Comparison of ENCODE assay signal across 15 cellular contexts in the genomic region with DNA sequence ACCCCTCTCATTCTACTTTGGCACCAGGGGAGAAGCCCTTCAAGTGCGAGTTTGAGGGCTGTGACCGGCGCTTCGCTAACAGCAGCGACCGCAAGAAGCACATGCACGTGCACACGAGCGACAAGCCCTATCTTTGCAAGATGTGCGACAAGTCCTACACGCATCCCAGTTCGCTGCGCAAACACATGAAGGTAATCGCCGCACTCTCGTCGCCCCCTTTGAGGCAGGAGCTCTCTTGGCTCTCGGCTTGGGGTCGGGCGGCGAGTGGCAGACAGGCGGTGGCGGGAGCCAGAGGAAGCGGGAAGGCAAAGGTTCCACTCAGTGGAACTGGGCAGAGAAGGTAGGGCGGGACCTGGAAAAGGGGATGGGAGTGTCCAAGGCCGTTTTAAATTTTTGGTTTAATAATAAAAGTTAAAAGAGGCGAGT. TPM values are rescaled to one million over a fixed set of nuclear protein-coding genes. Genes with fewer than 3 reads are reported as not detected.
DNase-seq lines count a peak whose midpoint lies in the region; ATAC-seq and TF ChIP-seq lines count a peak whose summit lies in the region.
"Had no signal": no experiment of that assay in that cellular context is flagged by ENCODE, and none has a peak within 500 bp of the region (broad histone marks: within the 10 kb centered on the region; RNA-seq: fewer than 3 reads in every experiment).

No MANE protein-coding gene starts in this region.

- H4K8ac ChIP-seq in mesenchymal stem cell (ENCODE audit: low read length) = no peak overlapping the region

- peak overlapping the region in 1 of 2 experiments; percentile 75 for H3K23ac ChIP-seq in mesenchymal stem cell (ENCODE audit: low read length in 2 of 2)

- no peak overlapping the region for H3K27ac Mint-ChIP-seq in stimulated activated naive CD8-positive, alpha-beta T cell treated with anti-CD3 and anti-CD28 coated beads, Interleukin-15, Interleukin-2, amounts not matched to agents 100 ng/mL and 50 ng/mL, for 24 hours
- no peak overlapping the region for H3K27ac Mint-ChIP-seq in CD14-positive monocyte

- no peak overlapping the region for H3K18ac ChIP-seq in mesenchymal stem cell (ENCODE audit: low read depth in 1 of 2, low read length in 2 of 2)

- no peak for DNase-seq in stimulated activated naive CD8-positive, alpha-beta T cell treated with anti-CD3 and anti-CD28 coated beads, Interleukin-15, Interleukin-2, amounts not matched to agents 100 U/mL and 50 U/mL, for 24 hours
- no peak for DNase-seq in astrocyte of the cerebellum (ENCODE audit: low read depth)
- no peak for DNase-seq in mesenchymal stem cell
- DNase-seq in CD14-positive monocyte (ENCODE audit: low spot score) = no peak
- DNase-seq in NCI-H2029 treated with DMSO at 0.1 percent for 48 hours (lab: John Stamatoyannopoulos, UW) = no peak
- no peak for DNase-seq in COR-L47 (lab: John Stamatoyannopoulos, UW)
- DNase-seq in cardiac septum (ENCODE audit: low spot score) = no peak
- DNase-seq: activated T-cell treated with anti-CD3 and anti-CD28 coated beads, Interleukin-2, amount 50 U/mL, for 48 hours; AML-193; Kasumi-1; NCI-H1930; occipital lobe; SHP77 had no signal

- H3K4me2 ChIP-seq in mesenchymal stem cell (ENCODE audit: low read length, poor library complexity, severe bottlenecking) = peak overlapping the region; percentile 75

- H3K36me3 Mint-ChIP-seq in stimulated activated naive CD8-positive, alpha-beta T cell treated with anti-CD3 and anti-CD28 coated beads, Interleukin-15, Interleukin-2, amounts not matched to agents 100 ng/mL and 50 ng/mL, for 24 hours (ENCODE audit: low read depth) = peaks cover 29% of the 10 kb centered on the region
- peaks cover 16 to 35% of the 10 kb centered on the region in 2 donors for H3K36me3 Mint-ChIP-seq in CD14-positive monocyte

- H3K36me3 ChIP-seq in mesenchymal stem cell (ENCODE audit: control insufficient read depth in 1 of 2, insufficient read depth in 2 of 2, low read depth in 1 of 2, low read length in 2 of 2) = peaks cover 0 to 19% of the 10 kb centered on the region in 2 experiments

- peaks cover 4% of the 10 kb centered on the region for H3K4me1 ChIP-seq in mesenchymal stem cell (ENCODE audit: control insufficient read depth, insufficient read depth, low read depth, low read length)

- H2BK120ac ChIP-seq in mesenchymal stem cell (ENCODE audit: low read depth, low read length) = no peak overlapping the region

- peak overlapping the region; percentile 53 for H3K27ac ChIP-seq in mesenchymal stem cell (ENCODE audit: low read length, poor library complexity, severe bottlenecking)

- H2BK12ac ChIP-seq in mesenchymal stem cell (ENCODE audit: low read length in 2 of 2) = no peak overlapping the region

- no peak overlapping the region for H2BK5ac ChIP-seq in mesenchymal stem cell (ENCODE audit: low read depth, low read length, poor library complexity, severe bottlenecking)

- TF ChIP-seq CTCF in astrocyte of the cerebellum (IDR thresholded peaks at IDR 0.05; ENCODE audit: low read depth, low read length, missing control alignments) (no peak), CD14-positive monocyte (IDR thresholded peaks at IDR 0.05) (no peak)

- H3K27me3 ChIP-seq in mesenchymal stem cell (ENCODE audit: control insufficient read depth in 1 of 2, insufficient read depth in 1 of 2, low read length in 2 of 2) = peaks cover 0 to 97% of the 10 kb centered on the region in 2 experiments

- no peak overlapping the region for H2AFZ ChIP-seq in mesenchymal stem cell (ENCODE audit: low read depth, low read length)

- no peak overlapping the region for H3K4ac ChIP-seq in mesenchymal stem cell (ENCODE audit: low read depth in 1 of 2, low read length in 2 of 2)

- H2AK5ac ChIP-seq in mesenchymal stem cell (ENCODE audit: low read length, severe bottlenecking) = no peak overlapping the region

- intact Hi-C loops in CD14-positive monocyte (cut with micrococcal nuclease) = no loop called here
- intact Hi-C loops in cardiac septum (cut with DNase I) = no loop called here

- no peak overlapping the region for H3K9ac ChIP-seq in mesenchymal stem cell (ENCODE audit: low read length)

- WGBS in mesenchymal stem cell = 2% methylated on average over 27 of the region's 27 CpGs

- peaks cover 40% of the 10 kb centered on the region for H3K4me1 Mint-ChIP-seq in stimulated activated naive CD8-positive, alpha-beta T cell treated with anti-CD3 and anti-CD28 coated beads, Interleukin-15, Interleukin-2, amounts not matched to agents 100 ng/mL and 50 ng/mL, for 24 hours (ENCODE audit: low read depth)
- H3K4me1 Mint-ChIP-seq in CD14-positive monocyte = peaks cover 27% of the 10 kb centered on the region

- no peak overlapping the region for H3K14ac ChIP-seq in mesenchymal stem cell (ENCODE audit: low read length in 2 of 2)

- peaks cover 85% of the 10 kb centered on the region for H3K27me3 Mint-ChIP-seq in stimulated activated naive CD8-positive, alpha-beta T cell treated with anti-CD3 and anti-CD28 coated beads, Interleukin-15, Interleukin-2, amounts not matched to agents 100 ng/mL and 50 ng/mL, for 24 hours
- H3K27me3 Mint-ChIP-seq in CD14-positive monocyte (ENCODE audit: low read depth in 3 of 3) = peaks cover 93 to 98% (median 96%) of the 10 kb centered on the region in 3 donors

- H3K4me3 ChIP-seq in astrocyte of the cerebellum (ENCODE audit: low read depth, low read length) (peak overlapping the region; percentile 96), mesenchymal stem cell (ENCODE audit: insufficient read depth in 1 of 2, low read depth in 1 of 2, low read length in 2 of 2) (peak overlapping the region in 1 of 2 experiments; percentile 68)

- no peak for ATAC-seq in stimulated activated naive CD8-positive, alpha-beta T cell treated with anti-CD3 and anti-CD28 coated beads, Interleukin-15, Interleukin-2, amounts not matched to agents 100 U/mL and 50 U/mL, for 24 hours

- H3K79me1 ChIP-seq in mesenchymal stem cell (replicated peaks; ENCODE audit: low read length, poor library complexity, severe bottlenecking) = no peaks in the 10 kb centered on the region

- H3K9me3 Mint-ChIP-seq in stimulated activated naive CD8-positive, alpha-beta T cell treated with anti-CD3 and anti-CD28 coated beads, Interleukin-15, Interleukin-2, amounts not matched to agents 100 ng/mL and 50 ng/mL, for 24 hours = peaks cover 18% of the 10 kb centered on the region
- H3K9me3 Mint-ChIP-seq in CD14-positive monocyte = peaks cover 14 to 64% (median 58%) of the 10 kb centered on the region in 7 donors

- in situ Hi-C loops in astrocyte of the cerebellum (cut with HindIII; ENCODE audit: low sequenced_read_pairs) = no loop called here

- no peak overlapping the region for H2BK15ac ChIP-seq in mesenchymal stem cell (ENCODE audit: low read depth, poor library complexity, severe bottlenecking)

- H4K91ac ChIP-seq in mesenchymal stem cell (ENCODE audit: low read length) = no peak overlapping the region

- peak overlapping the region; percentile 61 for H3K4me3 Mint-ChIP-seq in stimulated activated naive CD8-positive, alpha-beta T cell treated with anti-CD3 and anti-CD28 coated beads, Interleukin-15, Interleukin-2, amounts not matched to agents 100 ng/mL and 50 ng/mL, for 24 hours
- H3K4me3 Mint-ChIP-seq in CD14-positive monocyte = peak overlapping the region in 1 of 2 donors; percentile 91

- H3K9me3 ChIP-seq in mesenchymal stem cell (ENCODE audit: control insufficient read depth, low read length) = peaks cover 2% of the 10 kb centered on the region

RNA-seq across cellular contexts. Expression of a gene that starts 3.3 kb away (rescaled TPM):
- 0.17 TPM for polyA plus RNA-seq in mesenchymal stem cell (2013, experiment 1 of 2)
- polyA plus RNA-seq in mesenchymal stem cell (2013, experiment 2 of 2) = 0.14 TPM
- polyA plus RNA-seq in CD14-positive monocyte = not detected
- total RNA-seq in cardiac septum = not detected
- total RNA-seq: fibroblast of villous mesenchyme had no signal

RNA-seq across cellular contexts. Expression of a gene that starts 6.2 kb away (rescaled TPM):
- not detected for polyA plus RNA-seq in mesenchymal stem cell (2013, experiment 1 of 2)
- polyA plus RNA-seq in mesenchymal stem cell (2013, experiment 2 of 2) = not detected
- polyA plus RNA-seq in CD14-positive monocyte = not detected
- not detected for total RNA-seq in cardiac septum
- total RNA-seq: fibroblast of villous mesenchyme had no signal
